In the genomic region with DNA sequence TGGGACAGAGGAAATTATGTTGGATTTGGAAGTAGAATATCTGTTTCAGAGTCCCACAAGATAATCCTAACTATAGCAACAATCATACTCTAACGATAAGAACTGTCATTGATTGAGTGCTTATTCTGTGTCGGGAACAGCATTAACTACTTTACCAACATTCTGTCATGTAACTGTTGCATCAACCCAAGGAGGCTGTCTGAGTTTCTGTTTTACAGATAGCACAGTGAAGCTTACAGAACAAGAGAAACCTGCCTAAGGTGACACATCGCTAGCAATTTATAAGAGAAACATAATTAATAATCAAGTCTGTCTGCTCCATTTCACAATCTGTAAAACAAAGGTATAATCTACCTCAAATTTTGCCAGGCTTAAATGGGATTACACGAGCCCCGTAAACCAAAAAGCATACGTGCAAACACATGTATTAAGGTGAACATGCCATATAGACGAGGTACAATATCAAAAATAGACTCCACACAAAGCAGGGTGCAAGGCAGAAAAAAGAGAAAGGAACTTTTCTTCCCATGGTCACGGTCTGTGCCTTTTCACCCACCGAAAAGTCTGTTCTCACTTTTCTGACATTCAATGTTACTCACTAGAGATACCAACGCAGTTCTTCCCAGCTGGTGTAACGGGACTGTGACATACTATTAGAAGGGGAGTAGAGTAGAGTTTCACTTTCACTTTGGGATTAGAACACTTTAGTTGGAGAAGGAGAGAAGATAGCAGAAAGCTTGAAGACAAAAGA, we compare ENCODE assay signal across 7 cellular contexts. TPM values are rescaled to one million over a fixed set of nuclear protein-coding genes. Genes with fewer than 3 reads are reported as not detected.
DNase-seq lines count a peak whose midpoint lies in the region; ATAC-seq and TF ChIP-seq lines count a peak whose summit lies in the region.

No MANE protein-coding gene starts in this region.

- H3K36me3 ChIP-seq in Panc1 (ENCODE audit: control insufficient read depth, insufficient read depth, low read length) (no peaks in the 10 kb centered on the region), gastroesophageal sphincter (no peaks in the 10 kb centered on the region), smooth muscle cell (ENCODE audit: low read depth) (no peaks in the 10 kb centered on the region)

- H3K4me1 ChIP-seq in Panc1 (ENCODE audit: control insufficient read depth, insufficient read depth, low read length) (no peaks in the 10 kb centered on the region), gastroesophageal sphincter (peaks cover 0 to 27% (median 3%) of the 10 kb centered on the region in 3 donors), smooth muscle cell (ENCODE audit: low read depth) (peaks cover 6% of the 10 kb centered on the region)

- no peak overlapping the region for H3K9ac ChIP-seq in smooth muscle cell (ENCODE audit: low read depth)

- peak overlapping the region; percentile 44 for H2AFZ ChIP-seq in smooth muscle cell (ENCODE audit: low read depth)

- H3K79me2 ChIP-seq in smooth muscle cell (ENCODE audit: low read depth), result no peaks in the 10 kb centered on the region

- H3F3A ChIP-seq in smooth muscle cell (ENCODE audit: low read depth), result no peaks in the 10 kb centered on the region

- POLR2A ChIA-PET in Panc1 (lab: Charles Lee), result no interaction called here

- no TSS peak for BruUV-seq in Panc1 (replicated peaks; lab: Mats Ljungman, UMichigan)

- no peaks in the 10 kb centered on the region for H4K20me1 ChIP-seq in smooth muscle cell (ENCODE audit: low read depth)

- H3K27me3 ChIP-seq in Panc1 (ENCODE audit: control insufficient read depth, insufficient read depth, low read length) (no peaks in the 10 kb centered on the region), gastroesophageal sphincter (no peaks in the 10 kb centered on the region), smooth muscle cell (ENCODE audit: low read depth) (no peaks in the 10 kb centered on the region)

- H3K27ac ChIP-seq in Panc1 (ENCODE audit: low read length) (0 out of 2 replicates have a peak overlapping the region, but pooled peaks have one; percentile 29), gastroesophageal sphincter (peak overlapping the region; percentile 62 to 73 (median 68)), smooth muscle cell (ENCODE audit: low read depth) (no peak overlapping the region)

- H3K4me3 Mint-ChIP-seq in nephron progenitor cell, result no peak overlapping the region

- peak overlapping the region; percentile 22 to 50 for H3K4me3 ChIP-seq in Panc1 (ENCODE audit: low read depth in 2 of 2, low read length in 2 of 2)
- peak overlapping the region; percentile 48 to 86 for H3K4me3 ChIP-seq in gastroesophageal sphincter
- H3K4me3 ChIP-seq in smooth muscle cell, result peak overlapping the region; percentile 0

- TF ChIP-seq EP300 in gastroesophageal sphincter (IDR thresholded peaks at IDR 0.05), result no peak

- peak; percentile 77 for ATAC-seq in GM21360 (IDR thresholded peaks at IDR 0.05; ENCODE audit: unreplicated experiment)
- ATAC-seq in Panc1, result peak; percentile 73; the same call in 1 of the 2 replicates
- peak; percentile 77 for ATAC-seq in gastroesophageal sphincter

- CTCF ChIA-PET in Panc1 (lab: Charles Lee), result no interaction called here

- H3K9me3 ChIP-seq in Panc1 (ENCODE audit: control insufficient read depth, insufficient read depth, low read depth, low read length) (no peaks in the 10 kb centered on the region), gastroesophageal sphincter (no peaks in the 10 kb centered on the region), smooth muscle cell (replicated peaks; ENCODE audit: low read depth) (no peaks in the 10 kb centered on the region)

- H3K27ac Mint-ChIP-seq in nephron progenitor cell, result no peak overlapping the region

- H3K9me3 Mint-ChIP-seq in nephron progenitor cell, result peaks cover 4% of the 10 kb centered on the region

- intact Hi-C loops in Panc1 (cut with micrococcal nuclease; ENCODE audit: unreplicated experiment), result no loop called here

- DNase-seq in Panc1 (ENCODE audit: low read depth, low spot score), result no peak
- DNase-seq in smooth muscle cell (lab: John Stamatoyannopoulos, UW; ENCODE audit: unreplicated experiment), result no peak
- DNase-seq in DMS153 treated with DMSO at 0.1 percent for 48 hours (lab: John Stamatoyannopoulos, UW; ENCODE audit: unreplicated experiment), result no peak
- DNase-seq in nephron progenitor cell, result no peak
- DNase-seq in GM10266 (ENCODE audit: extremely low spot score), result no peak

- no peaks in the 10 kb centered on the region for H3K36me3 Mint-ChIP-seq in nephron progenitor cell (ENCODE audit: low read depth)

- WGBS in gastroesophageal sphincter (ENCODE audit: low coverage in 1 of 2), 2 donors, result 36 to 38% methylated on average over 11 of the region's 11 CpGs
- WGBS in smooth muscle cell (ENCODE audit: low lambda C conversion rate), result 88% methylated on average over 11 of the region's 11 CpGs

- H3K4me1 Mint-ChIP-seq in nephron progenitor cell, result peaks cover 37% of the 10 kb centered on the region

- in situ Hi-C loops in Panc1 (cut with HindIII; ENCODE audit: low pct_unique_long_range_greater_than_20kb, low sequenced_read_pairs), result no loop called here

- peaks cover 6% of the 10 kb centered on the region for H3K27me3 Mint-ChIP-seq in nephron progenitor cell (ENCODE audit: low read depth, poor library complexity)

- H3K4me2 ChIP-seq in smooth muscle cell, result peak overlapping the region; percentile 36

- no peak for TF ChIP-seq CTCF in Panc1 (IDR thresholded peaks at IDR 0.05)
- no peak for TF ChIP-seq CTCF in gastroesophageal sphincter (IDR thresholded peaks at IDR 0.05)
- no peak for TF ChIP-seq CTCF in smooth muscle cell (IDR thresholded peaks at IDR 0.05; ENCODE audit: borderline replicate concordance, insufficient read depth, poor library complexity, severe bottlenecking)
- no peak for TF ChIP-seq CTCF in nephron progenitor cell (IDR thresholded peaks at IDR 0.05)
- no peak for TF ChIP-seq CTCF in GM10266 (IDR thresholded peaks at IDR 0.05; ENCODE audit: control insufficient read depth, insufficient read depth, low read depth, missing control alignments)

- no peak for TF ChIP-seq POLR2A in gastroesophageal sphincter (IDR thresholded peaks at IDR 0.05)

RNA-seq across cellular contexts. Expression of a gene that starts 37.2 kb away (rescaled TPM):
- total RNA-seq in Panc1 (2021; ENCODE audit: unreplicated experiment) (0.59 TPM), gastroesophageal sphincter (100 to 1,000 TPM in 3 of 4 donors, 10 to 100 TPM in 1; 76.3 to 168 (median 146) TPM), smooth muscle cell (5.3 and 6.3 TPM in 2 replicates)
- polyA plus RNA-seq in Panc1 (2012; ENCODE audit: insufficient read length), result 0.13 TPM
- 1.1 and 1.3 TPM in 2 replicates for polyA plus RNA-seq in smooth muscle cell

Comparison
In these comparisons a context has a peak if more than half of its experiments do, and no peak if none do; other contexts are left out.
1. H3K4me3 ChIP-seq: peak in every context shown above with its lines; median percentile 67 in gastroesophageal sphincter; 36 in Panc1; 0 in smooth muscle cell.
2. RNA of a gene that starts 37.2 kb away (total RNA-seq): 76.3 to 168 TPM in gastroesophageal sphincter; 5.3 to 6.3 TPM in smooth muscle cell and 0.59 TPM in Panc1 (single experiment); every median in the first group is over 10 times any median in the second.
3. Peak in every context shown above with its lines, with median percentiles within 50 percentile points of each other: ATAC-seq.